ENCODE assay signal across 8 cellular contexts in the genomic region with DNA sequence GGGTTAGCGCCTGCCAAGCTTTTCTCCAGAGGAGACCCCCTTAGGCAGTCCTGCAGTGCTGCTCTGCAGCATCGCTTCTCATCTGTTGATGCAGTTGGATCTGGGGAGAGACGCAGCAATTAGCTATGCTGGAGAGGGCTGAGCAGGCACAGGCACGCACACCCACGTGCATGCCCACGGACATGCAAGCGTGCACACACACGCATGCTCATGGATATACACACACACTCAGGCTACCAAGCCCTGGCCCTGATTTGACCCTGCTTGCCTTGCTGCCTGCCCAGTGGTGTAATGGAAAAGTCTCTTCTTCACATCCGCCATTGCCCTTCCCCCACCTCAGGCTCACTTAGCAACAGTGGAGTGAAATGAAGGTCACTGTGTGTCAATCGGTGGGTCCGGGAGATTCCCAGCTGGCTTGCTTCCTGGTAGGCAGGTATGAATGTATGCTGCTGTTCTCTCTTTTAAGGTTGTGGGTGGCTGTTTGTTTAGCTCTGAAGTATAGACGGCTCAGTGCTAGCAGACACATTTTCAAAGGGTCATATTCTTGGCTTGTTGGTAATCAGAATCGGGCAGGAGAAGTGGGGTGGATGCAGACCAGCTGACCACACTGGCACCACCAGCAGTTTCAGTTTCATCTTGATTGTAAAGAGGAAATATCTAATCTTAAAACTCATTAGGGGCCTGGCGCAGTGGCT. TPM values are rescaled to one million over a fixed set of nuclear protein-coding genes. Genes with fewer than 3 reads are reported as not detected.
DNase-seq lines count a peak whose midpoint lies in the region; ATAC-seq and TF ChIP-seq lines count a peak whose summit lies in the region.

No MANE protein-coding gene starts in this region.

- peak overlapping the region; percentile 49 for H3K4me3 Mint-ChIP-seq in T-helper 17 cell

- H3K27ac Mint-ChIP-seq in T-helper 17 cell: peak overlapping the region; percentile 32

- WGBS in right cardiac atrium: 59% methylated on average over 14 of the region's 14 CpGs
- 56 to 73% (median 63%) methylated on average over 14 of the region's 14 CpGs for WGBS in spleen, 5 donors

- H3K9me3 ChIP-seq in T-helper 17 cell (ENCODE audit: control insufficient read depth, low read length, poor library complexity, severe bottlenecking): no peaks in the 10 kb centered on the region
- H3K9me3 ChIP-seq in right cardiac atrium (ENCODE audit: control insufficient read depth, low read length): no peaks in the 10 kb centered on the region
- H3K9me3 ChIP-seq in spleen: no peaks in the 10 kb centered on the region

- TF ChIP-seq POLR2A in spleen (IDR thresholded peaks at IDR 0.05): no peak

- peaks cover 8% of the 10 kb centered on the region for H3K4me1 Mint-ChIP-seq in T-helper 17 cell

- peaks cover 2% of the 10 kb centered on the region for H3K36me3 Mint-ChIP-seq in T-helper 17 cell (ENCODE audit: low read depth)

- H3K27ac ChIP-seq in right cardiac atrium (ENCODE audit: low read length) (peak overlapping the region; percentile 77), spleen (peak overlapping the region in 7 of 8 donors; percentile 39 to 79 (median 68))

- H3K4me3 ChIP-seq in right cardiac atrium (ENCODE audit: low read length) (no peak overlapping the region), spleen (peak overlapping the region in 3 of 8 donors; percentile 1 to 53 (median 27))

- DNase-seq in T-helper 17 cell: no peak
- DNase-seq in right cardiac atrium: peak; percentile 47 to 77 (median 73)
- DNase-seq in spleen: peak; percentile 79
- DNase-seq in NCI-H446 (lab: John Stamatoyannopoulos, UW): no peak
- DNase-seq in NCI-H524 (lab: John Stamatoyannopoulos, UW): no peak
- DNase-seq in SW480 (ENCODE audit: low spot score): no peak

- H3K27me3 Mint-ChIP-seq in T-helper 17 cell: peaks cover 10% of the 10 kb centered on the region

- H3K36me3 ChIP-seq in spleen: peaks cover 0 to 32% (median 0%) of the 10 kb centered on the region in 6 donors

- H3K4me1 ChIP-seq in right cardiac atrium (ENCODE audit: control insufficient read depth, insufficient read depth, low read length) (peaks cover 8% of the 10 kb centered on the region), spleen (peaks cover 2 to 68% (median 25%) of the 10 kb centered on the region in 6 donors)

- intact Hi-C loops in right cardiac atrium (cut with DNase I) (loop anchor here in 1 of 4 donors (10.0 kb wide), 1 partner anchor 391 kb away; the partner anchor contains the start of gene DPT), spleen (cut with DNase I; ENCODE audit: low total_unique reads) (no loop called here)

- H3K27me3 ChIP-seq in right cardiac atrium (ENCODE audit: control insufficient read depth, insufficient read depth): no peaks in the 10 kb centered on the region
- H3K27me3 ChIP-seq in spleen (replicated peaks in 1 of 7): peaks cover 0 to 6% (median 0%) of the 10 kb centered on the region in 7 donors

- no peak for TF ChIP-seq CTCF in spleen (IDR thresholded peaks at IDR 0.05 in 8 of 11, conservative IDR thresholded peaks at IDR 0.05 in 3 of 11)

- ATAC-seq in GM18498 (IDR thresholded peaks at IDR 0.05; ENCODE audit: unreplicated experiment): peak; percentile 64
- peak; percentile 62 for ATAC-seq in HG02610 (IDR thresholded peaks at IDR 0.05; ENCODE audit: unreplicated experiment)
- peak; percentile 57 for ATAC-seq in T-helper 17 cell
- peak; percentile 57 to 75 for ATAC-seq in right cardiac atrium

RNA-seq across cellular contexts. Expression of gene ATP1B1, which starts 9.5 kb away (rescaled TPM):
- 1 to 10 TPM; 3.5 to 7.1 TPM for total RNA-seq in T-helper 17 cell
- 100 to 1,000 TPM; 222 to 294 (median 268) TPM for total RNA-seq in right cardiac atrium
- 189 TPM for polyA plus RNA-seq in right cardiac atrium
- total RNA-seq in spleen: 100 to 1,000 TPM in 1 of 7 donors, 10 to 100 TPM in 6; 42.1 to 101 (median 66.2) TPM
- polyA plus RNA-seq in spleen: 10 to 100 TPM in 1 of 3 donors, 1 to 10 TPM in 2; 3.1 to 14.7 (median 5.9) TPM

Comparison
In these comparisons a context has a peak if more than half of its experiments do, and no peak if none do; other contexts are left out.
1. DNase-seq: peak in right cardiac atrium (3 of 3) and spleen (single experiment); none in T-helper 17 cell (0 of 3), NCI-H446 (0 of 2), NCI-H524 (0 of 2) and SW480 (single experiment).
2. RNA of gene ATP1B1, which starts 9.5 kb away (total RNA-seq): 222 to 294 TPM in right cardiac atrium and 42.1 to 101 TPM in spleen; 3.5 to 7.1 TPM in T-helper 17 cell; every median in the first group is over 4 times any median in the second.
3. Peak in every context shown above with its lines, with median percentiles within 50 percentile points of each other: ATAC-seq.